ENCODE assay signal across 11 cellular contexts in the genomic region with DNA sequence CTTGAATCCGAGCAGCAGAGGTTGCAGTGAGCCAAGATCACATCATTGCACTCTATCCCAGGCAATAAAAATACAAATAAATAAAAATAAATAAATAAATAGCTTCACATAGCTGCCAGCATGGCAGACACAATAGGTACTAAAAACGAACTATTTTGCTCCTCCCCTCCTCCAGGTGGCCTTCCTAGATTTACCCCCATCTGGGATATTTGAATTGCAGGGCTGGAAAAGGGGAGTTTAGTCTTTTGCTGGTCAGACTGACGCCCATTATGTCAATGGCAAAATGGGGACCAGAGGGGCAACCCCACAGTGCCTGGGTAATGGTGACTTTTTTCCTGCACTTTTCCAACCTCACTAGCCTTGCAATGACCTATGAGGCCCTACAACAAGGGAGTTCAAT. TPM values are rescaled to one million over a fixed set of nuclear protein-coding genes. Genes with fewer than 3 reads are reported as not detected.
A peak's percentile ranks its signal among the peaks of the same experiment; 100 is the strongest.
DNase-seq lines count a peak whose midpoint lies in the region; ATAC-seq and TF ChIP-seq lines count a peak whose summit lies in the region.
"Had no signal": no experiment of that assay in that cellular context is flagged by ENCODE, and none has a peak within 500 bp of the region (broad histone marks: within the 10 kb centered on the region; RNA-seq: fewer than 3 reads in every experiment).

No MANE protein-coding gene starts in this region.

- peaks cover 23% of the 10 kb centered on the region for H4K20me1 ChIP-seq in BLaER1

- no peaks in the 10 kb centered on the region for H3K27me3 Mint-ChIP-seq in CD4-positive, alpha-beta memory T cell
- no peaks in the 10 kb centered on the region for H3K27me3 Mint-ChIP-seq in activated T-helper 17 cell treated with anti-CD3 and anti-CD28 coated beads, Interleukin-2, amount 50 U/mL, for 72 hours
- H3K27me3 Mint-ChIP-seq in naive thymus-derived CD4-positive, alpha-beta T cell: no peaks in the 10 kb centered on the region

- H3K9me3 Mint-ChIP-seq in CD4-positive, alpha-beta memory T cell: no peaks in the 10 kb centered on the region
- no peaks in the 10 kb centered on the region for H3K9me3 Mint-ChIP-seq in activated T-helper 17 cell treated with anti-CD3 and anti-CD28 coated beads, Interleukin-2, amount 50 U/mL, for 72 hours
- peaks cover 0 to 1% (median 0%) of the 10 kb centered on the region in 11 donors for H3K9me3 Mint-ChIP-seq in naive thymus-derived CD4-positive, alpha-beta T cell

- H3K36me3 ChIP-seq in BLaER1: peaks cover 22% of the 10 kb centered on the region
- peaks cover under 1% of the 10 kb centered on the region for H3K36me3 ChIP-seq in CD4-positive, alpha-beta memory T cell (ENCODE audit: insufficient read depth, low read length)
- peaks cover 0 to 7% (median 0%) of the 10 kb centered on the region in 3 experiments for H3K36me3 ChIP-seq in naive thymus-derived CD4-positive, alpha-beta T cell (ENCODE audit: control insufficient read depth in 2 of 3, insufficient read depth in 3 of 3, low read length in 3 of 3)
- H3K36me3 ChIP-seq: cardiac muscle cell had no signal

- DNase-seq in CD4-positive, alpha-beta memory T cell: no peak
- DNase-seq in naive thymus-derived CD4-positive, alpha-beta T cell: no peak
- no peak for DNase-seq in NCI-H446 treated with DMSO at 0.1 percent for 48 hours (lab: John Stamatoyannopoulos, UW)
- DNase-seq in GM10248 (ENCODE audit: extremely low spot score): no peak
- no peak for DNase-seq in RPMI8226
- DNase-seq: NCI-H1092 had no signal

- CTCF ChIA-PET in CD4-positive, alpha-beta memory T cell (lab: Charles Lee; ENCODE audit: partially characterized antibody): interaction anchor here (1.1 to 1.9 kb wide), 5 partner anchors 9 to 215 kb away, joined by 3 to 9 read pairs (median 5); a partner anchor contains a TSS
- CTCF ChIA-PET in naive thymus-derived CD4-positive, alpha-beta T cell (lab: Charles Lee): interaction anchor here (0.8 to 1.2 kb wide), 3 partner anchors 9 to 214 kb away, joined by 3 to 9 read pairs (median 4); no protein-coding TSS in a partner anchor
- CTCF ChIA-PET in GM10248 (lab: Yijun Ruan, JAX): interaction anchor here (1.4 to 2.9 kb wide), 3 partner anchors 9 to 214 kb away, joined by 3 to 12 read pairs (median 5); no protein-coding TSS in a partner anchor

- peak overlapping the region; percentile 100 for H3K27ac ChIP-seq in BLaER1
- peak overlapping the region; percentile 88 for H3K27ac ChIP-seq in CD4-positive, alpha-beta memory T cell (ENCODE audit: low read depth, low read length)
- peak overlapping the region; percentile 94 for H3K27ac ChIP-seq in naive thymus-derived CD4-positive, alpha-beta T cell (ENCODE audit: low read depth, low read length)
- H3K27ac ChIP-seq: cardiac muscle cell had no signal

- H3K4me1 ChIP-seq in BLaER1: peaks cover 84% of the 10 kb centered on the region
- peaks cover 71% of the 10 kb centered on the region for H3K4me1 ChIP-seq in CD4-positive, alpha-beta memory T cell (ENCODE audit: insufficient read depth, low read length)
- H3K4me1 ChIP-seq in naive thymus-derived CD4-positive, alpha-beta T cell (ENCODE audit: control insufficient read depth in 2 of 2, insufficient read depth in 2 of 2, low read length in 2 of 2): peaks cover 35 to 55% of the 10 kb centered on the region in 2 donors

- H3K4me3 Mint-ChIP-seq in CD4-positive, alpha-beta memory T cell: peak overlapping the region; percentile 97 to 100 (median 98)
- H3K4me3 Mint-ChIP-seq in activated T-helper 17 cell treated with anti-CD3 and anti-CD28 coated beads, Interleukin-2, amount 50 U/mL, for 72 hours: peak overlapping the region; percentile 99
- H3K4me3 Mint-ChIP-seq in naive thymus-derived CD4-positive, alpha-beta T cell: peak overlapping the region; percentile 98 to 100 (median 100)

- POLR2A ChIA-PET in CD4-positive, alpha-beta memory T cell (lab: Charles Lee; ENCODE audit: partially characterized antibody): interaction anchor here (0.7 to 2.7 kb wide), 19 partner anchors 9 to 487 kb away, joined by 4 to 21 read pairs (median 7); a partner anchor contains a TSS
- POLR2A ChIA-PET in naive thymus-derived CD4-positive, alpha-beta T cell (lab: Charles Lee): interaction anchor here (0.6 to 4.7 kb wide), 17 partner anchors 9 to 211 kb away, joined by 3 to 23 read pairs (median 5); a partner anchor contains a TSS
- POLR2A ChIA-PET in GM10248 (lab: Yijun Ruan, JAX): no interaction called here

- intact Hi-C loops in CD4-positive, alpha-beta memory T cell (cut with micrococcal nuclease): no loop called here
- intact Hi-C loops in naive thymus-derived CD4-positive, alpha-beta T cell (cut with micrococcal nuclease): loop anchor here in 1 of 2 donors (1.0 to 10.0 kb wide), 2 partner anchors 8 to 372 kb away; no protein-coding TSS in a partner anchor

- H3K4me1 Mint-ChIP-seq in CD4-positive, alpha-beta memory T cell: peaks cover 36 to 77% (median 55%) of the 10 kb centered on the region in 4 donors
- H3K4me1 Mint-ChIP-seq in activated T-helper 17 cell treated with anti-CD3 and anti-CD28 coated beads, Interleukin-2, amount 50 U/mL, for 72 hours: peaks cover 25% of the 10 kb centered on the region
- H3K4me1 Mint-ChIP-seq in naive thymus-derived CD4-positive, alpha-beta T cell: peaks cover 53 to 76% (median 61%) of the 10 kb centered on the region in 7 donors

- H3K36me3 Mint-ChIP-seq in CD4-positive, alpha-beta memory T cell: peaks cover 11 to 26% of the 10 kb centered on the region in 2 donors
- peaks cover 54% of the 10 kb centered on the region for H3K36me3 Mint-ChIP-seq in activated T-helper 17 cell treated with anti-CD3 and anti-CD28 coated beads, Interleukin-2, amount 50 U/mL, for 72 hours (ENCODE audit: low read depth)
- peaks cover 5 to 30% (median 9%) of the 10 kb centered on the region in 5 donors for H3K36me3 Mint-ChIP-seq in naive thymus-derived CD4-positive, alpha-beta T cell

- H3K4me3 ChIP-seq in BLaER1: peak overlapping the region; percentile 91
- peak overlapping the region in 1 of 2 donors; percentile 99 for H3K4me3 ChIP-seq in CD4-positive, alpha-beta memory T cell (ENCODE audit: low read length in 2 of 2)
- peak overlapping the region; percentile 97 for H3K4me3 ChIP-seq in naive thymus-derived CD4-positive, alpha-beta T cell (ENCODE audit: low read length)
- H3K4me3 ChIP-seq: cardiac muscle cell had no signal

- ATAC-seq in activated T-helper 17 cell treated with anti-CD3 and anti-CD28 coated beads, Interleukin-2, amount 50 U/mL, for 72 hours (replicated peaks): no peak
- no peak for ATAC-seq in naive thymus-derived CD4-positive, alpha-beta T cell
- ATAC-seq in GM18868 (IDR thresholded peaks at IDR 0.05; ENCODE audit: unreplicated experiment): no peak

- H3K27ac Mint-ChIP-seq in CD4-positive, alpha-beta memory T cell: peak overlapping the region; percentile 96 to 100 (median 99)
- peak overlapping the region; percentile 99 for H3K27ac Mint-ChIP-seq in activated T-helper 17 cell treated with anti-CD3 and anti-CD28 coated beads, Interleukin-2, amount 50 U/mL, for 72 hours
- H3K27ac Mint-ChIP-seq in naive thymus-derived CD4-positive, alpha-beta T cell: peak overlapping the region; percentile 94 to 100 (median 99)

- peak overlapping the region; percentile 79 for H3K4me2 ChIP-seq in BLaER1

- no peak for TF ChIP-seq CTCF in GM10248 (IDR thresholded peaks at IDR 0.05; ENCODE audit: control extremely low read depth, extremely low read depth, low read depth, missing control alignments)

- peak overlapping the region; percentile 99; the same call in 1 of the 2 replicates for H3K9ac ChIP-seq in BLaER1

- H3K9me3 ChIP-seq in BLaER1: no peaks in the 10 kb centered on the region
- no peaks in the 10 kb centered on the region for H3K9me3 ChIP-seq in CD4-positive, alpha-beta memory T cell (ENCODE audit: control insufficient read depth in 1 of 2, low read length in 2 of 2)
- no peaks in the 10 kb centered on the region for H3K9me3 ChIP-seq in naive thymus-derived CD4-positive, alpha-beta T cell (ENCODE audit: control insufficient read depth in 2 of 3, low read length in 3 of 3)

- H3K27me3 ChIP-seq in BLaER1: no peaks in the 10 kb centered on the region
- no peaks in the 10 kb centered on the region for H3K27me3 ChIP-seq in CD4-positive, alpha-beta memory T cell (ENCODE audit: insufficient read depth, low read length)
- no peaks in the 10 kb centered on the region for H3K27me3 ChIP-seq in naive thymus-derived CD4-positive, alpha-beta T cell (ENCODE audit: control insufficient read depth in 2 of 2, insufficient read depth in 2 of 2, low read length in 2 of 2)
- H3K27me3 ChIP-seq: cardiac muscle cell had no signal

RNA-seq across cellular contexts. Expression of a gene that starts 0.6 kb away (rescaled TPM):
- total RNA-seq in CD4-positive, alpha-beta memory T cell: 100 to 1,000 TPM; 384 to 389 TPM
- 1,000 to 10,000 TPM; 1,040 to 1,509 TPM for polyA plus RNA-seq in CD4-positive, alpha-beta memory T cell
- 100 to 1,000 TPM; 330 to 351 TPM for total RNA-seq in activated T-helper 17 cell treated with anti-CD3 and anti-CD28 coated beads, Interleukin-2, amount 50 U/mL, for 72 hours
- 100 to 1,000 TPM; 345 to 516 (median 429) TPM for total RNA-seq in naive thymus-derived CD4-positive, alpha-beta T cell
- polyA plus RNA-seq in naive thymus-derived CD4-positive, alpha-beta T cell: 1,000 to 10,000 TPM; 1,379 to 1,413 TPM
- total RNA-seq: cardiac muscle cell, kidney epithelial cell had no signal

RNA-seq across cellular contexts. Expression of a gene that starts 5.7 kb away (rescaled TPM):
- 10 to 100 TPM; 65.0 to 79.6 TPM for total RNA-seq in CD4-positive, alpha-beta memory T cell
- 10 to 100 TPM in 1 of 2 donors, 1 to 10 TPM in 1; 7.3 to 20.2 TPM for polyA plus RNA-seq in CD4-positive, alpha-beta memory T cell
- total RNA-seq in activated T-helper 17 cell treated with anti-CD3 and anti-CD28 coated beads, Interleukin-2, amount 50 U/mL, for 72 hours: 10 to 100 TPM; 52.8 to 75.1 TPM
- total RNA-seq in naive thymus-derived CD4-positive, alpha-beta T cell: 10 to 100 TPM; 52.0 to 84.6 (median 65.6) TPM
- 10 to 100 TPM in 1 of 2 donors, 1 to 10 TPM in 1; 7.3 to 19.7 TPM for polyA plus RNA-seq in naive thymus-derived CD4-positive, alpha-beta T cell

RNA-seq across cellular contexts. Expression of a gene that starts 15.8 kb away (rescaled TPM):
- total RNA-seq in CD4-positive, alpha-beta memory T cell: 1 to 10 TPM; 8.4 to 8.5 TPM
- 1 to 10 TPM; 2.0 to 4.5 TPM for polyA plus RNA-seq in CD4-positive, alpha-beta memory T cell
- 1 to 10 TPM; 3.7 to 10.0 TPM for total RNA-seq in activated T-helper 17 cell treated with anti-CD3 and anti-CD28 coated beads, Interleukin-2, amount 50 U/mL, for 72 hours
- total RNA-seq in naive thymus-derived CD4-positive, alpha-beta T cell: 10 to 100 TPM in 2 of 5 experiments, 1 to 10 TPM in 3; 4.0 to 11.6 (median 6.0) TPM
- polyA plus RNA-seq in naive thymus-derived CD4-positive, alpha-beta T cell: 1 to 10 TPM; 3.9 to 7.1 TPM

RNA-seq across cellular contexts. Expression of a gene that starts 40.3 kb away (rescaled TPM):
- total RNA-seq in CD4-positive, alpha-beta memory T cell: not detected
- polyA plus RNA-seq in CD4-positive, alpha-beta memory T cell: 1 to 10 TPM in 1 of 2 donors, not detected in 1; 1.6 TPM
- total RNA-seq in activated T-helper 17 cell treated with anti-CD3 and anti-CD28 coated beads, Interleukin-2, amount 50 U/mL, for 72 hours: under 1 TPM in 1 of 2 donors, not detected in 1; 0.42 TPM
- total RNA-seq in naive thymus-derived CD4-positive, alpha-beta T cell: not detected
- polyA plus RNA-seq in naive thymus-derived CD4-positive, alpha-beta T cell: not detected
- total RNA-seq: cardiac muscle cell, kidney epithelial cell had no signal
- polyA plus RNA-seq: cardiac muscle cell had no signal

RNA-seq across cellular contexts. Expression of a gene that starts 54.4 kb away (rescaled TPM):
- total RNA-seq in CD4-positive, alpha-beta memory T cell: 10 to 100 TPM; 49.2 to 53.8 TPM
- polyA plus RNA-seq in CD4-positive, alpha-beta memory T cell: 10 to 100 TPM; 21.5 to 46.7 TPM
- 10 to 100 TPM; 46.6 to 58.6 TPM for total RNA-seq in activated T-helper 17 cell treated with anti-CD3 and anti-CD28 coated beads, Interleukin-2, amount 50 U/mL, for 72 hours
- total RNA-seq in naive thymus-derived CD4-positive, alpha-beta T cell: 100 to 1,000 TPM in 1 of 5 experiments, 10 to 100 TPM in 4; 42.8 to 104 (median 55.5) TPM
- 10 to 100 TPM; 35.8 to 59.7 TPM for polyA plus RNA-seq in naive thymus-derived CD4-positive, alpha-beta T cell
